Comparison of ENCODE assay signal across 8 cellular contexts in the genomic region with DNA sequence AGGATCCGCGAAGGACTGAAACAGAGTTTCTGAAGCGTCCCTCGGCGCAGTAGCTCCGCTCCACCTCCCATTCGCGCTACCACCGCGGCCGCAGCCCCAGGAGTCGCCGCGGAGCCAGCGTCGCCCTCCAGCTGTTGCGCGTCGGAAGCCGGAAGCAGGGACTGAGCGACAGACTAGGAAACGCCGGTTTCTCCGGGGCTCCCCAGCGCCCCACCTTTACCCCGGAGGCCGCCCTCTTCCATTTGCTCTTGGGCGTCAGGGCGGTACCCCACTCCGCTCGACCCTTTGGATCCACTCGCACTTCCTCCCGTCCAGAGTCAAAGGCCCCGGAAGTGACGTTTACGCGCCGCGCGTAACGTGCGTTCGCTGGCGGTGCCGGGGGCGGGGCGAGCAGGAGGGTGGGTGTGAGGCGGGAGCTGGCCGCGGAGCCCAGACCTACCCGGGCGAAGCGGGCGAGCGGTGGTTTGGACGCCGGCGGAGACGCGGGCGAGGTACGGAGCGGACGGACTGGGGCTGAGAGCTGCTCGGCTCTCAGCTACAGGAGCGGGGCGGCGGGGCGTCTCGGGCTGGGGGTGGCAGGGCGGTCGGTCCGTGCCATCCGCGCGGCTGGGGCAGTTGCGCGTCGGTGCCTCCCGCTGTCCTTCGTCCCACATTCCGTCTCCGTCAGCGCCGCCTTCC. TPM values are rescaled to one million over a fixed set of nuclear protein-coding genes. Genes with fewer than 3 reads are reported as not detected.
A peak's percentile ranks its signal among the peaks of the same experiment; 100 is the strongest.
DNase-seq lines count a peak whose midpoint lies in the region; ATAC-seq and TF ChIP-seq lines count a peak whose summit lies in the region.

A gene (plus strand): TSS at position 432 of the 678 bp plus-strand sequence. CDS start 31,167 bp downstream, outside the sequence.

- no peaks in the 10 kb centered on the region for H3K27me3 ChIP-seq in HAP-1 (ENCODE audit: low read depth)
- no peaks in the 10 kb centered on the region for H3K27me3 ChIP-seq in MG63

- H3K36me3 Mint-ChIP-seq in natural killer cell treated with Interleukin-12 subunit alpha and Interleukin-12 subunit beta and Interleukin-15 and Interleukin-18, amount 100 ng/mL, for 72 hours = peaks cover 12% of the 10 kb centered on the region

- in situ Hi-C loops in HAP-1 (cut with MboI; ENCODE audit: low sequenced_read_pairs) = no loop called here

- H3K4me1 Mint-ChIP-seq in natural killer cell treated with Interleukin-12 subunit alpha and Interleukin-12 subunit beta and Interleukin-15 and Interleukin-18, amount 100 ng/mL, for 72 hours (ENCODE audit: low read depth in 2 of 2) = peaks cover 11 to 21% of the 10 kb centered on the region in 2 donors

- H3K4me3 Mint-ChIP-seq in natural killer cell treated with Interleukin-12 subunit alpha and Interleukin-12 subunit beta and Interleukin-15 and Interleukin-18, amount 100 ng/mL, for 72 hours = peak within 1 kb of the TSS; percentile 93

- DNase-seq in HAP-1 (ENCODE audit: low spot score in 2 of 2) = peak; percentile 88 to 98
- peak; percentile 92 for DNase-seq in MG63
- peak; percentile 97 to 99 for DNase-seq in SHP77 (lab: John Stamatoyannopoulos, UW)
- peak; percentile 93 for DNase-seq in activated effector memory CD4-positive, alpha-beta T cell treated with Interleukin-2 at 50 U/mL for 16 hours
- peak; percentile 95 for DNase-seq in fibroblast of pulmonary artery (ENCODE audit: low read depth)
- DNase-seq in natural killer cell treated with Interleukin-12 subunit alpha and Interleukin-12 subunit beta and Interleukin-15 and Interleukin-18, amount 100 ng/mL, for 72 hours (ENCODE audit: low spot score) = peak; percentile 98
- peak; percentile 97 for DNase-seq in stimulated activated naive CD4-positive, alpha-beta T cell treated with Interleukin-2 at 50 U/mL for 16 hours (lab: John Stamatoyannopoulos, UW)

- TF ChIP-seq CTCF in fibroblast of pulmonary artery (IDR thresholded peaks at IDR 0.05; ENCODE audit: low read length, missing control alignments) = no peak

- H3K4me1 ChIP-seq in ES-I3 (ENCODE audit: insufficient read depth, low read length) = no peaks in the 10 kb centered on the region
- no peaks in the 10 kb centered on the region for H3K4me1 ChIP-seq in HAP-1

- H3K9me3 ChIP-seq in ES-I3 (ENCODE audit: control insufficient read depth, insufficient read depth, low read length) (peaks cover 7% of the 10 kb centered on the region; the same call in 1 of the 2 replicates), HAP-1 (no peaks in the 10 kb centered on the region; the same call in none of the 2 replicates), MG63 (no peaks in the 10 kb centered on the region)

- peak within 1 kb of the TSS; percentile 90 for H3K9ac ChIP-seq in ES-I3 (ENCODE audit: low read depth, low read length)

- no peaks in the 10 kb centered on the region for H3K27me3 Mint-ChIP-seq in natural killer cell treated with Interleukin-12 subunit alpha and Interleukin-12 subunit beta and Interleukin-15 and Interleukin-18, amount 100 ng/mL, for 72 hours

- H3K4me3 ChIP-seq in HAP-1 (peak within 1 kb of the TSS; percentile 94), MG63 (peak within 1 kb of the TSS; percentile 64), fibroblast of pulmonary artery (replicated peaks; ENCODE audit: low read depth, low read length) (peak within 1 kb of the TSS; percentile 89)

- peaks cover 4% of the 10 kb centered on the region for H3K9me3 Mint-ChIP-seq in natural killer cell treated with Interleukin-12 subunit alpha and Interleukin-12 subunit beta and Interleukin-15 and Interleukin-18, amount 100 ng/mL, for 72 hours

- H3K36me3 ChIP-seq in ES-I3 (ENCODE audit: insufficient read depth, low read length) (no peaks in the 10 kb centered on the region; the same call in 1 of the 2 replicates), HAP-1 (replicated peaks) (peaks cover 7% of the 10 kb centered on the region; the same call in 1 of the 2 replicates), MG63 (no peaks in the 10 kb centered on the region; the same call in 1 of the 2 replicates)

- peak within 1 kb of the TSS; percentile 95 to 98 for H3K27ac Mint-ChIP-seq in natural killer cell treated with Interleukin-12 subunit alpha and Interleukin-12 subunit beta and Interleukin-15 and Interleukin-18, amount 100 ng/mL, for 72 hours

- peak; percentile 94 to 97 for ATAC-seq in natural killer cell treated with Interleukin-12 subunit alpha and Interleukin-12 subunit beta and Interleukin-15 and Interleukin-18, amount 100 ng/mL, for 72 hours

RNA-seq across cellular contexts. Expression of the gene that starts here (rescaled TPM):
- total RNA-seq in MG63 (2014; rRNA removed; shearing (Covaris generic); ENCODE audit: low replicate concordance) = 12.2 and 29.1 TPM in 2 replicates
- total RNA-seq in natural killer cell treated with Interleukin-12 subunit alpha and Interleukin-12 subunit beta and Interleukin-15 and Interleukin-18, amount 100 ng/mL, for 72 hours = 10 to 100 TPM; 33.2 to 44.8 TPM

Comparison
In these comparisons a context has a peak if more than half of its experiments do, and no peak if none do; other contexts are left out.
1. Peak in every context shown above with its lines: DNase-seq, ATAC-seq and H3K4me3 ChIP-seq.